In the genomic region with DNA sequence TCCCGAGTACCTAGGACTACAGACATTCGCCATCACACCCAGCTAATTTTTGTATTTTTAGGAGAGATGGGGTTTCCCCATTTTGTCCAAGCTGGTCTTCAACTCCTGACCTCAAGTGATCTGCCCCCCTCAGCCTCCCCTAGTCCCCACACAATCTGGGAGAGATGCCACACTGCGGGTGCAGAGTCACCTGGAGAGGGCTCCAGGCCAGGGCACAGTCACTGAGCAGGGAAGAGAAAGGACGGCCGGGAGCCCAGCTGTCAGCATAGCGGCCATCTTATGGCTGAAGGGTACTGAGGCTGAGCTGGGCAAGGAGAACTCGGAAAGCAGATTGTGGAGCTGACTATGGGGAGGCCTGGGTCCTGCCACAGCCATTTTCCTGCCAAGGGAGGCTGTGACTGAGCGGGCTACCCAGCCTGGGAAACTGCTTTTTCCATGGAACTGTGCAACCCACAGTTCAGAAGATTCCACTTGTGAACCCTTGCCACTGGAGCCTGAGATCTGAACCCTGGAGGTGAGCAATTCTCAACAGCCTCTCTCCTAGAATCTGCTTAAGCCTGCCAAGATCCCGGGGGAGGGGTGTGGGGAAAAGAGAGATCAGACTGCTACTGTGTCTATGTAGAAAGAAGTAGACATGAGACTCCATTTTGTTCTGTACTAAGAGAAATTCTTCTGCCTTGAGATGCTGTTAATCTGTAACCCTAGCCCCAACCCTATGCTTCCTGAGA, we compare ENCODE assay signal across 25 cellular contexts.
"Had no signal": no experiment of that assay in that cellular context is flagged by ENCODE, and none has a peak within 500 bp of the region (broad histone marks: within the 10 kb centered on the region; RNA-seq: fewer than 3 reads in every experiment).

No MANE protein-coding gene starts in this region.

- H3K36me3 Mint-ChIP-seq: activated naive CD4-positive, alpha-beta T cell treated with anti-CD3 and anti-CD28 coated beads, Interleukin-2, amount 10 ng/mL, durations not matched to agents 7 days and 5 days; naive B cell; stimulated activated effector memory CD8-positive, alpha-beta T cell treated with anti-CD3 and anti-CD28 coated beads, Interleukin-12 subunit alpha, Interleukin-12 subunit beta, amount 100 ng/mL, for 72 hours had no signal

- H3K27ac ChIP-seq: colonic mucosa, dorsolateral prefrontal cortex, esophagus squamous epithelium, gastrocnemius medialis, neutrophil, ovary, tibial nerve had no signal

- H3K4me1 ChIP-seq: colonic mucosa, esophagus squamous epithelium, gastrocnemius medialis, tibial nerve had no signal

- H3K4me3 Mint-ChIP-seq: activated naive CD4-positive, alpha-beta T cell treated with anti-CD3 and anti-CD28 coated beads, Interleukin-2, amount 10 ng/mL, durations not matched to agents 7 days and 5 days; activated T-cell treated with anti-CD3 and anti-CD28 coated beads, Interleukin-2, amount 50 U/mL, for 72 hours; effector memory CD8-positive, alpha-beta T cell; naive B cell; stimulated activated effector memory CD8-positive, alpha-beta T cell treated with anti-CD3 and anti-CD28 coated beads, Interleukin-12 subunit alpha, Interleukin-12 subunit beta, amount 100 ng/mL, for 72 hours; stimulated activated naive CD8-positive, alpha-beta T cell treated with anti-CD3 and anti-CD28 coated beads, Interleukin-15, amount 100 ng/mL, for 72 hours had no signal

- H3K27me3 ChIP-seq: colonic mucosa, dorsolateral prefrontal cortex, esophagus squamous epithelium, gastrocnemius medialis, neutrophil, ovary, tibial nerve had no signal

- H3K9me3 Mint-ChIP-seq: effector memory CD8-positive, alpha-beta T cell; stimulated activated effector memory CD8-positive, alpha-beta T cell treated with anti-CD3 and anti-CD28 coated beads, Interleukin-12 subunit alpha, Interleukin-12 subunit beta, amount 100 ng/mL, for 72 hours; stimulated activated naive CD8-positive, alpha-beta T cell treated with anti-CD3 and anti-CD28 coated beads, Interleukin-15, amount 100 ng/mL, for 72 hours had no signal

- H3K9me3 ChIP-seq: colonic mucosa, gastrocnemius medialis, neutrophil, ovary, tibial nerve had no signal

- H3K4me1 Mint-ChIP-seq: activated naive CD4-positive, alpha-beta T cell treated with anti-CD3 and anti-CD28 coated beads, Interleukin-2, amount 10 ng/mL, durations not matched to agents 7 days and 5 days; stimulated activated effector memory CD8-positive, alpha-beta T cell treated with anti-CD3 and anti-CD28 coated beads, Interleukin-12 subunit alpha, Interleukin-12 subunit beta, amount 100 ng/mL, for 72 hours; stimulated activated naive CD8-positive, alpha-beta T cell treated with anti-CD3 and anti-CD28 coated beads, Interleukin-15, amount 100 ng/mL, for 72 hours had no signal

- H3K4me3 ChIP-seq: colonic mucosa, dorsolateral prefrontal cortex, esophagus squamous epithelium, gastrocnemius medialis, ovary, tibial nerve had no signal

- DNase-seq: activated CD4-positive, alpha-beta T cell treated with anti-CD3 and anti-CD28 coated beads for 4 hours; activated CD4-positive, alpha-beta T cell treated with anti-CD3 and anti-CD28 coated beads, Interleukin-2, amount 50 U/mL, for 48 hours; activated CD4-positive, CD25-positive, alpha-beta regulatory T cell; activated effector memory CD4-positive, alpha-beta T cell treated with Interleukin-2 at 50 U/mL for 16 hours; activated naive CD4-positive, alpha-beta T cell treated with anti-CD3 and anti-CD28 coated beads, Interleukin-2, amount 10 ng/mL, durations not matched to agents 7 days and 5 days; activated T-cell treated with anti-CD3 and anti-CD28 coated beads, Interleukin-2, amount 50 U/mL, for 72 hours; amygdala; colonic mucosa; dorsolateral prefrontal cortex; effector memory CD8-positive, alpha-beta T cell; esophagus squamous epithelium; gastrocnemius medialis; hypothalamus; islet precursor cell; left cardiac atrium; mesenchymal stem cell; naive B cell; ovary; right cardiac atrium; stimulated activated CD4-positive, alpha-beta T cell treated with anti-CD3 and anti-CD28 coated beads, Interleukin-2, amount 100 ng/mL, for 24 hours; stimulated activated naive CD8-positive, alpha-beta T cell treated with anti-CD3 and anti-CD28 coated beads, Interleukin-15, amount 100 ng/mL, for 72 hours; T-helper 9 cell had no signal

- H3K27me3 Mint-ChIP-seq: activated naive CD4-positive, alpha-beta T cell treated with anti-CD3 and anti-CD28 coated beads, Interleukin-2, amount 10 ng/mL, durations not matched to agents 7 days and 5 days; effector memory CD8-positive, alpha-beta T cell; naive B cell; stimulated activated naive CD8-positive, alpha-beta T cell treated with anti-CD3 and anti-CD28 coated beads, Interleukin-15, amount 100 ng/mL, for 72 hours had no signal

- H3K27ac Mint-ChIP-seq: activated naive CD4-positive, alpha-beta T cell treated with anti-CD3 and anti-CD28 coated beads, Interleukin-2, amount 10 ng/mL, durations not matched to agents 7 days and 5 days; activated T-cell treated with anti-CD3 and anti-CD28 coated beads, Interleukin-2, amount 50 U/mL, for 72 hours; stimulated activated effector memory CD8-positive, alpha-beta T cell treated with anti-CD3 and anti-CD28 coated beads, Interleukin-12 subunit alpha, Interleukin-12 subunit beta, amount 100 ng/mL, for 72 hours had no signal

- H3K36me3 ChIP-seq: colonic mucosa, esophagus squamous epithelium, gastrocnemius medialis, neutrophil, ovary, tibial nerve had no signal
